ENCODE assay signal across 8 cellular contexts in the genomic region with DNA sequence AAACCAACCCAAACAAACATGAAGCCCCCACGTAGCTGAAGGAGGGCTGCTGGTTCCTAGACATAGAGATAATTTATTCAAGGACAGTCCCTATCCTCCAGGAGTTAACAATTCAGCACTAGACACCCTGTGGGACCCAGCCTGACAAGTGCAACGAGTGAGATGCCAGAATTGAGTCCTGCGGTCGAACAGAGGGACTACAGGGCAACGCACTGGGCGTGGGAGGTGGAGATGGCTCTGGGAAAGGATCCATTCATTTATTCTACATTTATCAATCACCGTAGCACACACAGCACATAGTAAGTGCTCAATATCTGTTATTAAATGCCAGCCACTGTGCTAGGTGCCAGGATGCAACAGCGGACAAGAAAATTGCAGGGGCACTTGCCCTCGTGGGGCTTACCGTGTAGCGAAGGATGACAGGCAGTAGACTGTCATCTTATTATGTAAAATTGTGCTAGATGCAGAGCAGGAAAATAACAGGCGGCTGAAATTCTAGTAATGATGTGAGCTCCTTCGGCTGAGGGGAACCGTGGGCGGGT. TPM values are rescaled to one million over a fixed set of nuclear protein-coding genes. Genes with fewer than 3 reads are reported as not detected.
DNase-seq lines count a peak whose midpoint lies in the region; ATAC-seq and FAIRE-seq lines count a peak whose summit lies in the region.

No MANE protein-coding gene starts in this region.

- H3K9me3 ChIP-seq in small intestine (ENCODE audit: control insufficient read depth, low read depth), result no peaks in the 10 kb centered on the region

- H3K27ac ChIP-seq in small intestine (ENCODE audit: low read depth in 1 of 2, low read length in 1 of 2), result peak overlapping the region in 1 of 2 donors; percentile 95

- peak; percentile 31 for DNase-seq in activated naive CD4-positive, alpha-beta T cell treated with Interleukin-2 at 50 U/mL for 16 hours
- no peak for DNase-seq in activated naive CD4-positive, alpha-beta T cell treated with anti-CD3 and anti-CD28 coated beads, Interleukin-2, amount 50 U/mL, for 16 hours
- peak; percentile 24 to 43 for DNase-seq in activated CD4-positive, alpha-beta T cell treated with anti-CD3 and anti-CD28 coated beads, Interleukin-2, amount 50 U/mL, for 48 hours
- DNase-seq in hepatic stellate cell (ENCODE audit: low spot score), result peak; percentile 31
- DNase-seq in small intestine, result peak; percentile 37
- no peak for DNase-seq in glomerular visceral epithelial cell (ENCODE audit: extremely low spot score)
- DNase-seq in NCI-H1436 (lab: John Stamatoyannopoulos, UW), result no peak

- H3K36me3 ChIP-seq in small intestine (ENCODE audit: control insufficient read depth in 2 of 2, insufficient read depth in 2 of 2, low read length in 2 of 2), result no peaks in the 10 kb centered on the region

- H3K27me3 ChIP-seq in small intestine (ENCODE audit: control insufficient read depth in 2 of 2, insufficient read depth in 2 of 2, low read length in 2 of 2), result no peaks in the 10 kb centered on the region

- no peak for FAIRE-seq in small intestine (lab: Jason Lieb, UNC)

- WGBS in small intestine, 3 donors, result 3 to 10% (median 6%) methylated on average over 15 of the region's 15 CpGs

- H3K4me1 ChIP-seq in small intestine (ENCODE audit: control insufficient read depth in 2 of 2, insufficient read depth in 1 of 2, low read depth in 1 of 2, low read length in 1 of 2), result peaks cover 2 to 3% of the 10 kb centered on the region in 2 donors

- no peak for ATAC-seq in HG03097 (IDR thresholded peaks at IDR 0.05; ENCODE audit: low FRiP score, unreplicated experiment)

- H3K4me3 ChIP-seq in small intestine (ENCODE audit: low read depth in 1 of 2, low read length in 2 of 2), result peak overlapping the region in 1 of 2 donors; percentile 86

RNA-seq across cellular contexts. Expression of gene ARHGAP26, which starts 0.9 kb away (rescaled TPM):
- polyA plus RNA-seq in small intestine, result 10 to 100 TPM in 2 of 3 donors, 1 to 10 TPM in 1; 7.6 to 12.3 (median 10.7) TPM

Comparison
In these comparisons a context has a peak if more than half of its experiments do, and no peak if none do; other contexts are left out.
1. DNase-seq: peak in activated naive CD4-positive, alpha-beta T cell treated with Interleukin-2 at 50 U/mL for 16 hours (single experiment), activated CD4-positive, alpha-beta T cell treated with anti-CD3 and anti-CD28 coated beads, Interleukin-2, amount 50 U/mL, for 48 hours (2 of 2), hepatic stellate cell (single experiment) and small intestine (single experiment); none in activated naive CD4-positive, alpha-beta T cell treated with anti-CD3 and anti-CD28 coated beads, Interleukin-2, amount 50 U/mL, for 16 hours (single experiment), glomerular visceral epithelial cell (single experiment) and NCI-H1436 (single experiment).